Comparison of ENCODE assay signal across 36 cellular contexts in genomic region chr15:99163271-99164062, GRCh38. TPM values are rescaled to one million over a fixed set of nuclear protein-coding genes. Genes with fewer than 3 reads are reported as not detected.
A peak's percentile ranks its signal among the peaks of the same experiment; 100 is the strongest.
DNase-seq lines count a peak whose midpoint lies in the region; ATAC-seq, FAIRE-seq and TF ChIP-seq lines count a peak whose summit lies in the region.
"Had no signal": no experiment of that assay in that cellular context is flagged by ENCODE, and none has a peak within 500 bp of the region (broad histone marks: within the 10 kb centered on the region; RNA-seq: fewer than 3 reads in every experiment).

No MANE protein-coding gene starts in this region.

- H4K8ac ChIP-seq in mesenchymal stem cell (ENCODE audit: low read length): no peak overlapping the region

- intact Hi-C loops in breast epithelium (cut with DNase I; ENCODE audit: low total_unique reads) (no loop called here), MCF 10A (cut with micrococcal nuclease) (no loop called here), sciatic nerve (cut with DNase I) (no loop called here)

- no peak overlapping the region for H2BK5ac ChIP-seq in mesenchymal stem cell (ENCODE audit: low read depth, low read length, poor library complexity, severe bottlenecking)

- no peak for TF ChIP-seq POLR2A in breast epithelium (IDR thresholded peaks at IDR 0.05)

- H3K18ac ChIP-seq in mesenchymal stem cell (ENCODE audit: low read depth in 1 of 2, low read length in 2 of 2): no peak overlapping the region

- no peak overlapping the region for H4K91ac ChIP-seq in mesenchymal stem cell (ENCODE audit: low read length)

- H3K27me3 Mint-ChIP-seq in MCF 10A (ENCODE audit: insufficient read depth, unreplicated experiment) (no peaks in the 10 kb centered on the region), astrocyte (ENCODE audit: low read depth, unreplicated experiment) (no peaks in the 10 kb centered on the region)
- H3K27me3 Mint-ChIP-seq: activated CD4-positive, alpha-beta T cell treated with anti-CD3 and anti-CD28 coated beads, Interleukin-2, amount 10 ng/mL, durations not matched to agents 7 days and 5 days; CD4-positive, CD25-positive, alpha-beta regulatory T cell; stimulated activated naive B cell treated with anti-CD40 and anti-IgM and Interleukin-4, amounts not matched to agents 10 μg/mL and 1 μg/mL and 100 μg/mL, for 72 hours had no signal

- no TSS peak for BruUV-seq in MCF 10A (replicated peaks; lab: Mats Ljungman, UMichigan)

- H3K27me3 ChIP-seq in breast epithelium (no peaks in the 10 kb centered on the region), astrocyte (ENCODE audit: insufficient read depth, low read length) (no peaks in the 10 kb centered on the region), mesenchymal stem cell (ENCODE audit: control insufficient read depth in 1 of 2, insufficient read depth in 1 of 2, low read length in 2 of 2) (no peaks in the 10 kb centered on the region)
- H3K27me3 ChIP-seq: ascending aorta, Peyer's patch, uterus had no signal

- no peaks in the 10 kb centered on the region for H3K9me3 ChIP-seq in breast epithelium
- H3K9me3 ChIP-seq in astrocyte (ENCODE audit: insufficient read depth, low read depth, low read length): no peaks in the 10 kb centered on the region
- no peaks in the 10 kb centered on the region for H3K9me3 ChIP-seq in mesenchymal stem cell (ENCODE audit: control insufficient read depth, low read length)
- H3K9me3 ChIP-seq: A549, ascending aorta, Peyer's patch, uterus had no signal

- no peak for FAIRE-seq in astrocyte (lab: Jason Lieb, UNC)
- FAIRE-seq: A549, D721Med had no signal

- H3K4me1 ChIP-seq in breast epithelium (peaks cover 0 to 7% of the 10 kb centered on the region in 2 donors), astrocyte (ENCODE audit: insufficient read depth, low read length) (no peaks in the 10 kb centered on the region), mesenchymal stem cell (ENCODE audit: control insufficient read depth, insufficient read depth, low read depth, low read length) (peaks cover 7% of the 10 kb centered on the region)
- H3K4me1 ChIP-seq: A549, Peyer's patch, uterus had no signal

- H3K14ac ChIP-seq in mesenchymal stem cell (ENCODE audit: low read length in 2 of 2): no peak overlapping the region

- no peak overlapping the region for H3K4me3 ChIP-seq in breast epithelium
- H3K4me3 ChIP-seq in astrocyte (ENCODE audit: insufficient read depth, low read depth, low read length): no peak overlapping the region
- no peak overlapping the region for H3K4me3 ChIP-seq in mesenchymal stem cell (ENCODE audit: insufficient read depth in 1 of 2, low read depth in 1 of 2, low read length in 2 of 2)
- H3K4me3 ChIP-seq: A549, ascending aorta, Peyer's patch, skin epidermis, uterus had no signal

- H3K4me2 ChIP-seq in astrocyte (ENCODE audit: low read length) (no peak overlapping the region), mesenchymal stem cell (ENCODE audit: low read length, poor library complexity, severe bottlenecking) (no peak overlapping the region)
- H3K4me2 ChIP-seq: A549 had no signal

- H3K9me3 Mint-ChIP-seq in MCF 10A (ENCODE audit: unreplicated experiment): no peaks in the 10 kb centered on the region
- H3K9me3 Mint-ChIP-seq in astrocyte (ENCODE audit: unreplicated experiment): no peaks in the 10 kb centered on the region
- H3K9me3 Mint-ChIP-seq: activated CD4-positive, alpha-beta T cell treated with anti-CD3 and anti-CD28 coated beads, Interleukin-2, amount 10 ng/mL, durations not matched to agents 7 days and 5 days; activated T-cell treated with anti-CD3 and anti-CD28 coated beads, Interleukin-2, amount 50 U/mL, for 4 hours; natural killer cell; stimulated activated naive B cell treated with anti-CD40 and anti-IgM and Interleukin-4, amounts not matched to agents 10 μg/mL and 1 μg/mL and 100 μg/mL, for 72 hours; WTC11 had no signal

- no peaks in the 10 kb centered on the region for H3K79me2 ChIP-seq in astrocyte (ENCODE audit: insufficient read depth, low read length)

- no peaks in the 10 kb centered on the region for H4K20me1 ChIP-seq in astrocyte (ENCODE audit: insufficient read depth, low read length)

- H3K4me1 Mint-ChIP-seq in MCF 10A (ENCODE audit: insufficient read depth, unreplicated experiment) (no peaks in the 10 kb centered on the region), astrocyte (ENCODE audit: low read depth, unreplicated experiment) (peaks cover 3% of the 10 kb centered on the region)
- H3K4me1 Mint-ChIP-seq: natural killer cell, WTC11 had no signal

- no peak overlapping the region for H2BK12ac ChIP-seq in mesenchymal stem cell (ENCODE audit: low read length in 2 of 2)

- H3K27ac ChIP-seq in breast epithelium (peak overlapping the region; percentile 23 to 58), astrocyte (ENCODE audit: low read depth, low read length) (no peak overlapping the region), mesenchymal stem cell (ENCODE audit: low read length, poor library complexity, severe bottlenecking) (no peak overlapping the region)
- H3K27ac ChIP-seq: A549, ascending aorta, HL-60, Peyer's patch, skin epidermis, uterus had no signal

- H3K36me3 Mint-ChIP-seq in MCF 10A (ENCODE audit: insufficient read depth, unreplicated experiment) (peaks cover 25% of the 10 kb centered on the region), astrocyte (ENCODE audit: low read depth, unreplicated experiment) (peaks cover 33% of the 10 kb centered on the region)
- H3K36me3 Mint-ChIP-seq: natural killer cell; stimulated activated naive B cell treated with anti-CD40 and anti-IgM and Interleukin-4, amounts not matched to agents 10 μg/mL and 1 μg/mL and 100 μg/mL, for 72 hours had no signal

- no peak overlapping the region for H3K23ac ChIP-seq in mesenchymal stem cell (ENCODE audit: low read length in 2 of 2)

- CTCF ChIA-PET in MCF 10A (lab: Yijun Ruan, JAX): interaction anchor here (1.1 kb wide), 1 partner anchor 18 kb away, joined by 3 read pairs; no protein-coding TSS in a partner anchor

- H2BK15ac ChIP-seq in mesenchymal stem cell (ENCODE audit: low read depth, poor library complexity, severe bottlenecking): peak overlapping the region; percentile 37

- peaks cover 2% of the 10 kb centered on the region for H3K79me1 ChIP-seq in mesenchymal stem cell (replicated peaks; ENCODE audit: low read length, poor library complexity, severe bottlenecking)

- ATAC-seq in GM21528 (IDR thresholded peaks at IDR 0.05; ENCODE audit: low FRiP score, unreplicated experiment) (no peak), sciatic nerve (no peak)
- ATAC-seq: A549; activated T-cell treated with anti-CD3 and anti-CD28 coated beads, Interleukin-2, amount 50 U/mL, for 4 hours; stimulated activated naive B cell treated with anti-CD40 and anti-IgM and Interleukin-4, amounts not matched to agents 10 μg/mL and 1 μg/mL and 100 μg/mL, for 72 hours; WTC11 had no signal

- TF ChIP-seq CTCF in breast epithelium (IDR thresholded peaks at IDR 0.05) (no peak), MCF 10A (IDR thresholded peaks at IDR 0.05; ENCODE audit: unreplicated experiment) (no peak), astrocyte (IDR thresholded peaks at IDR 0.05; ENCODE audit: insufficient read depth, low read depth, low read length) (no peak)

- H3K4ac ChIP-seq in mesenchymal stem cell (ENCODE audit: low read depth in 1 of 2, low read length in 2 of 2): no peak overlapping the region

- DNase-seq in breast epithelium (ENCODE audit: low spot score in 2 of 2) (no peak), MCF 10A (ENCODE audit: unreplicated experiment) (no peak), astrocyte (ENCODE audit: low read depth) (peak; percentile 16), mesenchymal stem cell (no peak), superior temporal gyrus (ENCODE audit: extremely low spot score) (no peak), sciatic nerve (ENCODE audit: low spot score) (no peak)
- DNase-seq in NK-92 treated with Interleukin-12 subunit alpha and Interleukin-12 subunit beta, amount 100 ng/mL, for 24 hours (lab: John Stamatoyannopoulos, UW): no peak
- DNase-seq: activated CD4-positive, alpha-beta T cell treated with anti-CD3 and anti-CD28 coated beads, Interleukin-2, amount 10 ng/mL, durations not matched to agents 7 days and 5 days; activated gamma-delta T cell treated with Interleukin-2 at 50 U/mL for 16 hours; activated T-cell treated with anti-CD3 and anti-CD28 coated beads, Interleukin-2, amount 50 U/mL, for 4 hours; AML-193; CD4-positive, CD25-positive, alpha-beta regulatory T cell; cortex of kidney; DND-41; glutamatergic neuron; H7; islet precursor cell; midbrain; MV-4-11; natural killer cell; NCI-H1436; NCI-H2081; NCI-H226; NCI-H69; nucleus accumbens; Peyer's patch; SHP77 treated with DMSO at 0.1 percent for 48 hours; stimulated activated naive B cell treated with anti-CD40 and anti-IgM and Interleukin-4, amounts not matched to agents 10 μg/mL and 1 μg/mL and 100 μg/mL, for 72 hours; uterus had no signal

- H3K27ac Mint-ChIP-seq in MCF 10A (ENCODE audit: low read depth, unreplicated experiment) (no peak overlapping the region), astrocyte (ENCODE audit: unreplicated experiment) (no peak overlapping the region)
- H3K27ac Mint-ChIP-seq: activated CD4-positive, alpha-beta T cell treated with anti-CD3 and anti-CD28 coated beads, Interleukin-2, amount 10 ng/mL, durations not matched to agents 7 days and 5 days; natural killer cell; WTC11 had no signal

- H3K9ac ChIP-seq in astrocyte (ENCODE audit: low read length): no peak overlapping the region
- H3K9ac ChIP-seq in mesenchymal stem cell (ENCODE audit: low read length): no peak overlapping the region

- H3K36me3 ChIP-seq in breast epithelium (no peaks in the 10 kb centered on the region), astrocyte (ENCODE audit: insufficient read depth, low read length) (peaks cover 7% of the 10 kb centered on the region), mesenchymal stem cell (ENCODE audit: control insufficient read depth in 1 of 2, insufficient read depth in 2 of 2, low read depth in 1 of 2, low read length in 2 of 2) (peaks cover 37 to 42% of the 10 kb centered on the region in 2 experiments)
- H3K36me3 ChIP-seq: uterus had no signal

- no peak overlapping the region for H2AK5ac ChIP-seq in mesenchymal stem cell (ENCODE audit: low read length, severe bottlenecking)

- POLR2A ChIA-PET in MCF 10A (lab: Yijun Ruan, JAX): no interaction called here

- H2BK120ac ChIP-seq in mesenchymal stem cell (ENCODE audit: low read depth, low read length): no peak overlapping the region

- H2AFZ ChIP-seq in astrocyte (ENCODE audit: low read depth, low read length) (no peak overlapping the region), mesenchymal stem cell (ENCODE audit: low read depth, low read length) (no peak overlapping the region)

- 100% methylated on average over 1 of the region's 4 CpGs for WGBS in mesenchymal stem cell

- H3K4me3 Mint-ChIP-seq in MCF 10A (ENCODE audit: unreplicated experiment) (no peak overlapping the region), astrocyte (ENCODE audit: unreplicated experiment) (no peak overlapping the region)
- H3K4me3 Mint-ChIP-seq: activated CD4-positive, alpha-beta T cell treated with anti-CD3 and anti-CD28 coated beads, Interleukin-2, amount 10 ng/mL, durations not matched to agents 7 days and 5 days; activated T-cell treated with anti-CD3 and anti-CD28 coated beads, Interleukin-2, amount 50 U/mL, for 4 hours; CD4-positive, CD25-positive, alpha-beta regulatory T cell; natural killer cell; stimulated activated naive B cell treated with anti-CD40 and anti-IgM and Interleukin-4, amounts not matched to agents 10 μg/mL and 1 μg/mL and 100 μg/mL, for 72 hours; WTC11 had no signal

RNA-seq across cellular contexts. Expression of gene SYNM, which starts 58.6 kb away (rescaled TPM):
- total RNA-seq in breast epithelium (100 to 1,000 TPM in 2 of 3 donors, 10 to 100 TPM in 1; 32.0 to 319 (median 115) TPM), MCF 10A (2022) (0.12 TPM in 2 replicates), astrocyte (9.7 and 10.1 TPM in 2 replicates), sciatic nerve (33.7 TPM)
- 6.0 TPM for polyA plus RNA-seq in mesenchymal stem cell (2013, experiment 1 of 2)
- polyA plus RNA-seq in mesenchymal stem cell (2013, experiment 2 of 2): 5.7 TPM

Comparison
In these comparisons a context has a peak if more than half of its experiments do, and no peak if none do; other contexts are left out.
1. H3K27ac ChIP-seq: peak in breast epithelium (2 of 2); none in astrocyte (single experiment) and mesenchymal stem cell (single experiment).